24 cellular contexts compared by ENCODE assay signal in genomic region chr9:36962721-36963120, GRCh38.
"Had no signal": no experiment of that assay in that cellular context is flagged by ENCODE, and none has a peak within 500 bp of the region (broad histone marks: within the 10 kb centered on the region; RNA-seq: fewer than 3 reads in every experiment).

No MANE protein-coding gene starts in this region.

- DNase-seq: activated CD4-positive, alpha-beta memory T cell treated with anti-CD3 and anti-CD28 coated beads for 36 hours; activated CD4-positive, alpha-beta T cell treated with anti-CD3 and anti-CD28 coated beads for 1 hour; activated CD4-positive, alpha-beta T cell treated with anti-CD3 and anti-CD28 coated beads, Interleukin-2, amount 10 ng/mL, durations not matched to agents 7 days and 5 days; activated CD8-positive, alpha-beta memory T cell treated with anti-CD3 and anti-CD28 coated beads for 24 hours; activated naive CD4-positive, alpha-beta T cell; activated T-cell treated with anti-CD3 and anti-CD28 coated beads, Interleukin-2, amount 50 U/mL, for 72 hours; body of pancreas; MG63; MV-4-11; NCI-H1092 treated with DMSO at 0.1 percent for 48 hours; NCI-H1417 treated with DMSO at 0.1 percent for 48 hours; NCI-H1694; NCI-H2029; NCI-H345; NCI-H510A; NCI-H526 treated with DMSO at 0.1 percent for 48 hours; NCI-H82; SIG-M5; T-helper 17 cell; T-helper 9 cell had no signal

- H3K36me3 Mint-ChIP-seq: activated CD4-positive, alpha-beta memory T cell treated with anti-CD3 and anti-CD28 coated beads for 36 hours; activated naive CD4-positive, alpha-beta T cell treated with anti-CD3 and anti-CD28 coated beads, Interleukin-2, amount 50 U/mL, for 24 hours; WTC11 had no signal

- H3K4me1 Mint-ChIP-seq: activated CD4-positive, alpha-beta T cell treated with anti-CD3 and anti-CD28 coated beads, Interleukin-2, amount 10 ng/mL, durations not matched to agents 7 days and 5 days; activated naive CD4-positive, alpha-beta T cell treated with anti-CD3 and anti-CD28 coated beads, Interleukin-2, amount 50 U/mL, for 24 hours; central memory CD8-positive, alpha-beta T cell had no signal

- ATAC-seq: activated T-cell treated with anti-CD3 and anti-CD28 coated beads, Interleukin-2, amount 50 U/mL, for 72 hours; body of pancreas; T-helper 17 cell had no signal

- H3K4me3 Mint-ChIP-seq: activated CD4-positive, alpha-beta memory T cell treated with anti-CD3 and anti-CD28 coated beads for 36 hours; activated CD4-positive, alpha-beta T cell treated with anti-CD3 and anti-CD28 coated beads, Interleukin-2, amount 10 ng/mL, durations not matched to agents 7 days and 5 days; activated naive CD4-positive, alpha-beta T cell treated with anti-CD3 and anti-CD28 coated beads, Interleukin-2, amount 50 U/mL, for 24 hours; activated T-cell treated with anti-CD3 and anti-CD28 coated beads, Interleukin-2, amount 50 U/mL, for 72 hours; central memory CD8-positive, alpha-beta T cell; T-helper 17 cell; WTC11 had no signal

- H3K9me3 Mint-ChIP-seq: activated CD4-positive, alpha-beta memory T cell treated with anti-CD3 and anti-CD28 coated beads for 36 hours; activated CD4-positive, alpha-beta T cell treated with anti-CD3 and anti-CD28 coated beads, Interleukin-2, amount 10 ng/mL, durations not matched to agents 7 days and 5 days; activated naive CD4-positive, alpha-beta T cell treated with anti-CD3 and anti-CD28 coated beads, Interleukin-2, amount 50 U/mL, for 24 hours; activated T-cell treated with anti-CD3 and anti-CD28 coated beads, Interleukin-2, amount 50 U/mL, for 72 hours; activated T-helper 2 cell treated with anti-CD3 and anti-CD28 coated beads, Interferon-gamma antibody, Interleukin-2, Interleukin-4, amounts not matched to agents 10 μg/mL and 5 μg/mL and 100 μg/mL, durations not matched to agents 14 hours and 24 hours and 36 hours; central memory CD8-positive, alpha-beta T cell; WTC11 had no signal

- H3K27ac Mint-ChIP-seq: activated CD4-positive, alpha-beta memory T cell treated with anti-CD3 and anti-CD28 coated beads for 36 hours; activated CD4-positive, alpha-beta T cell treated with anti-CD3 and anti-CD28 coated beads, Interleukin-2, amount 10 ng/mL, durations not matched to agents 7 days and 5 days; activated naive CD4-positive, alpha-beta T cell treated with anti-CD3 and anti-CD28 coated beads, Interleukin-2, amount 50 U/mL, for 24 hours; activated T-cell treated with anti-CD3 and anti-CD28 coated beads, Interleukin-2, amount 50 U/mL, for 72 hours; activated T-helper 2 cell treated with anti-CD3 and anti-CD28 coated beads, Interferon-gamma antibody, Interleukin-2, Interleukin-4, amounts not matched to agents 10 μg/mL and 5 μg/mL and 100 μg/mL, durations not matched to agents 14 hours and 24 hours and 36 hours; T-helper 17 cell had no signal
